In the genomic region with DNA sequence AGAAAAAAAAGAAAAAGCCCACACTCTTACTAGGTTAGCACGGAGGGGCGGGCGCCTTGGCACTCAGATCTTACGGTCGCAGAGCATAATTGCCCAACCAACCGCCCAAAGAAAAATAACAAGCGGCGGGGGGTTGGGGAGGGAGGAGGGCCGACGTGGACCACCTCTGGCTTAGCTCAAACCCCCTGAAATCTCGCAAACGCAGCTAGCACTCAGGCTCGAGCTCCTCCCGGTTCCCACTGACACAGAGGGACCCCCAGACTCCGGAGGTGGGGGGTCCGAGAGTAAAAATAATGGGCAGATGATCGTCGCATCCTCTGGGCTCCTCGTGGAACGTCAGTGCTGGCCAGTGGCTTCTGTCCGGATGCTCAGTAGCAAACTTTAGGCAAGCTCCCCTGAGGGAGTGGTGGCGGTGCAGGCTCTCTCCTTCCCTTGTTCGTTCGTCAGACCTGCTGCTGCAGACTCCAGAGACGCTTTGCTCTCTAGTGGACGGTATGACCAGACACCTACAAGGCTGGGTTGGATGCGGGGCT, we compare ENCODE assay signal across 8 cellular contexts.
DNase-seq lines count a peak whose midpoint lies in the region; ATAC-seq and TF ChIP-seq lines count a peak whose summit lies in the region.

No MANE protein-coding gene starts in this region.

- peak; percentile 43 for DNase-seq in DMS114 treated with DMSO at 0.1 percent for 48 hours (lab: John Stamatoyannopoulos, UW; ENCODE audit: unreplicated experiment)
- peak; percentile 48 for DNase-seq in NCI-H1092 (lab: John Stamatoyannopoulos, UW)
- no peak for DNase-seq in effector memory CD8-positive, alpha-beta T cell
- no peak for DNase-seq in 8988T
- DNase-seq in MM.1S, result no peak
- no peak for DNase-seq in cerebellar nuclear complex (lab: John Stamatoyannopoulos, UW)

- no peaks in the 10 kb centered on the region for H3K27me3 ChIP-seq in neutrophil
- H3K27me3 ChIP-seq in MM.1S (replicated peaks; ENCODE audit: insufficient read depth, low read length), result no peaks in the 10 kb centered on the region

- no peaks in the 10 kb centered on the region for H3K79me2 ChIP-seq in MM.1S (ENCODE audit: low read length)

- no peak for TF ChIP-seq CTCF in neutrophil (IDR thresholded peaks at IDR 0.05)
- TF ChIP-seq CTCF in MM.1S (IDR thresholded peaks at IDR 0.05; ENCODE audit: low read length), result no peak

- H3K36me3 Mint-ChIP-seq in effector memory CD8-positive, alpha-beta T cell (ENCODE audit: insufficient read depth), result peaks cover 15% of the 10 kb centered on the region

- peak overlapping the region; percentile 82 to 83 for H3K4me3 ChIP-seq in neutrophil (ENCODE audit: low read depth in 1 of 2, low read length in 1 of 2)
- H3K4me3 ChIP-seq in MM.1S (ENCODE audit: low read length), result no peak overlapping the region

- H3K27ac ChIP-seq in neutrophil (peak overlapping the region; percentile 99), MM.1S (ENCODE audit: low read length) (no peak overlapping the region)

- no peak for ATAC-seq in effector memory CD8-positive, alpha-beta T cell (replicated peaks)
- ATAC-seq in GM19023 (IDR thresholded peaks at IDR 0.05; ENCODE audit: unreplicated experiment), result no peak

- H3K4me1 ChIP-seq in neutrophil (ENCODE audit: control insufficient read depth in 1 of 2, insufficient read depth in 1 of 2, low read depth in 1 of 2, low read length in 1 of 2), result peaks cover 87 to 94% of the 10 kb centered on the region in 2 experiments
- no peaks in the 10 kb centered on the region for H3K4me1 ChIP-seq in MM.1S (ENCODE audit: low read length)

- H3K9ac ChIP-seq in MM.1S (ENCODE audit: low read length), result no peak overlapping the region

- H3K9me3 ChIP-seq in neutrophil (no peaks in the 10 kb centered on the region), MM.1S (replicated peaks; ENCODE audit: insufficient read depth, low read length) (no peaks in the 10 kb centered on the region)

- H3K27ac Mint-ChIP-seq in effector memory CD8-positive, alpha-beta T cell, result peak overlapping the region; percentile 82 to 87

- peaks cover 4% of the 10 kb centered on the region; the same call in 1 of the 2 replicates for H3F3A ChIP-seq in MM.1S (ENCODE audit: insufficient read depth, low read length)

- H3K4me2 ChIP-seq in MM.1S (ENCODE audit: low read depth, low read length), result no peak overlapping the region

- no peaks in the 10 kb centered on the region for H3K27me3 Mint-ChIP-seq in effector memory CD8-positive, alpha-beta T cell

- no peak overlapping the region for H2AFZ ChIP-seq in MM.1S (ENCODE audit: low read length)

- H3K9me3 Mint-ChIP-seq in effector memory CD8-positive, alpha-beta T cell, result no peaks in the 10 kb centered on the region

- H3K4me3 Mint-ChIP-seq in effector memory CD8-positive, alpha-beta T cell, result peak overlapping the region; percentile 69 to 81

- no peaks in the 10 kb centered on the region for H3K9me2 ChIP-seq in MM.1S (replicated peaks; ENCODE audit: insufficient read depth, low read length)

- H3K4me1 Mint-ChIP-seq in effector memory CD8-positive, alpha-beta T cell (ENCODE audit: low read depth in 2 of 2), result peaks cover 5 to 6% of the 10 kb centered on the region in 2 donors

- H4K20me1 ChIP-seq in MM.1S (ENCODE audit: insufficient read depth, low read length), result no peaks in the 10 kb centered on the region

- H3K36me3 ChIP-seq in neutrophil, result no peaks in the 10 kb centered on the region
- no peaks in the 10 kb centered on the region for H3K36me3 ChIP-seq in MM.1S (replicated peaks; ENCODE audit: insufficient read depth, low read length)

Comparison
In these comparisons a context has a peak if more than half of its experiments do, and no peak if none do; other contexts are left out.
1. DNase-seq: peak in DMS114 treated with DMSO at 0.1 percent for 48 hours (single experiment) and NCI-H1092 (single experiment); none in effector memory CD8-positive, alpha-beta T cell (0 of 3), 8988T (single experiment), MM.1S (single experiment) and cerebellar nuclear complex (0 of 2).